23 cellular contexts compared by ENCODE assay signal in genomic region chr9:88216132-88216995, GRCh38.
A peak's percentile ranks its signal among the peaks of the same experiment; 100 is the strongest.
DNase-seq lines count a peak whose midpoint lies in the region; ATAC-seq and TF ChIP-seq lines count a peak whose summit lies in the region.
"Had no signal": no experiment of that assay in that cellular context is flagged by ENCODE, and none has a peak within 500 bp of the region (broad histone marks: within the 10 kb centered on the region; RNA-seq: fewer than 3 reads in every experiment).

No MANE protein-coding gene starts in this region.

- H3K4me3 Mint-ChIP-seq in nephron: no peak overlapping the region
- H3K4me3 Mint-ChIP-seq in CD4-positive, alpha-beta memory T cell: no peak overlapping the region
- H3K4me3 Mint-ChIP-seq: CD8-positive, alpha-beta memory T cell had no signal

- CTCF ChIA-PET in CD4-positive, alpha-beta memory T cell (lab: Charles Lee; ENCODE audit: partially characterized antibody): no interaction called here

- H3K4me1 Mint-ChIP-seq in nephron: peaks cover 40% of the 10 kb centered on the region
- H3K4me1 Mint-ChIP-seq in CD4-positive, alpha-beta memory T cell: no peaks in the 10 kb centered on the region
- H3K4me1 Mint-ChIP-seq: CD8-positive, alpha-beta memory T cell had no signal

- H3K36me3 Mint-ChIP-seq in nephron (ENCODE audit: low read depth): peaks cover 5% of the 10 kb centered on the region
- H3K36me3 Mint-ChIP-seq in CD4-positive, alpha-beta memory T cell: no peaks in the 10 kb centered on the region
- H3K36me3 Mint-ChIP-seq: CD8-positive, alpha-beta memory T cell had no signal

- H3K27ac Mint-ChIP-seq in nephron: peak overlapping the region; percentile 21 to 74 (median 24)
- H3K27ac Mint-ChIP-seq in CD4-positive, alpha-beta memory T cell: no peak overlapping the region

- H3K27ac ChIP-seq in right atrium auricular region: no peak overlapping the region
- no peak overlapping the region for H3K27ac ChIP-seq in CD4-positive, alpha-beta memory T cell (ENCODE audit: low read depth, low read length)
- H3K27ac ChIP-seq: HL-60, SJCRH30 had no signal

- peaks cover 0 to 5% of the 10 kb centered on the region in 2 donors for H3K4me1 ChIP-seq in right atrium auricular region
- H3K4me1 ChIP-seq in CD4-positive, alpha-beta memory T cell (ENCODE audit: insufficient read depth, low read length): no peaks in the 10 kb centered on the region
- H3K4me1 ChIP-seq: HAP-1 had no signal

- POLR2A ChIA-PET in CD4-positive, alpha-beta memory T cell (lab: Charles Lee; ENCODE audit: partially characterized antibody): no interaction called here

- no peaks in the 10 kb centered on the region for H3K27me3 ChIP-seq in right atrium auricular region
- H3K27me3 ChIP-seq in CD4-positive, alpha-beta memory T cell (ENCODE audit: insufficient read depth, low read length): no peaks in the 10 kb centered on the region
- H3K27me3 ChIP-seq: BLaER1 treated with 17β-estradiol and CSF1 and Interleukin-3, amounts not matched to agents 10 nM and 100 nM; SJCRH30 had no signal

- H3K36me3 ChIP-seq in right atrium auricular region: no peaks in the 10 kb centered on the region
- no peaks in the 10 kb centered on the region for H3K36me3 ChIP-seq in CD4-positive, alpha-beta memory T cell (ENCODE audit: insufficient read depth, low read length)
- H3K36me3 ChIP-seq: BLaER1 treated with 17β-estradiol and CSF1 and Interleukin-3, amounts not matched to agents 10 nM and 100 nM; HAP-1; SJCRH30 had no signal

- peak; percentile 45 for DNase-seq in Right ventricle myocardium inferior (ENCODE audit: missing footprints)
- DNase-seq in right atrium auricular region (ENCODE audit: low spot score): no peak
- DNase-seq in left ventricle myocardium superior: no peak
- no peak for DNase-seq in amygdala (lab: John Stamatoyannopoulos, UW)
- no peak for DNase-seq in CD4-positive, alpha-beta memory T cell
- DNase-seq: 8988T; Calu3; CD8-positive, alpha-beta memory T cell; KBM-7; MM.1S; NCI-H1092; NCI-H1436; NCI-H1930; NCI-H2227 treated with DMSO at 0.1 percent for 48 hours; NCI-H510A; NK-92 treated with Interleukin-12 subunit alpha and Interleukin-12 subunit beta, amount 100 ng/mL, for 24 hours; SJCRH30 had no signal

- H3K9me3 Mint-ChIP-seq in nephron: peaks cover 16% of the 10 kb centered on the region
- H3K9me3 Mint-ChIP-seq in CD4-positive, alpha-beta memory T cell: peaks cover 0 to 26% (median 6%) of the 10 kb centered on the region in 8 donors

- ATAC-seq in Right ventricle myocardium inferior: no peak
- ATAC-seq in left ventricle myocardium superior: peak; percentile 64
- ATAC-seq in HG03432 (IDR thresholded peaks at IDR 0.05; ENCODE audit: unreplicated experiment): no peak
- ATAC-seq: HepG2 had no signal

- intact Hi-C loops in Right ventricle myocardium inferior (cut with DNase I) (no loop called here), left ventricle myocardium superior (cut with micrococcal nuclease) (no loop called here)
- intact Hi-C loops in CD4-positive, alpha-beta memory T cell (cut with micrococcal nuclease): no loop called here

- no peak overlapping the region for H3K4me3 ChIP-seq in right atrium auricular region
- no peak overlapping the region for H3K4me3 ChIP-seq in CD4-positive, alpha-beta memory T cell (ENCODE audit: low read length in 2 of 2)
- H3K4me3 ChIP-seq: BLaER1 treated with 17β-estradiol and CSF1 and Interleukin-3, amounts not matched to agents 10 nM and 100 nM; HAP-1; SJCRH30 had no signal

- TF ChIP-seq CTCF in right atrium auricular region (IDR thresholded peaks at IDR 0.05): no peak
- TF ChIP-seq CTCF in nephron (IDR thresholded peaks at IDR 0.05; ENCODE audit: unreplicated experiment in 3 of 3): no peak

- H3K9me3 ChIP-seq in right atrium auricular region: peaks cover 0 to 10% of the 10 kb centered on the region in 2 donors
- no peaks in the 10 kb centered on the region for H3K9me3 ChIP-seq in CD4-positive, alpha-beta memory T cell (ENCODE audit: control insufficient read depth in 1 of 2, low read length in 2 of 2)
- H3K9me3 ChIP-seq: HAP-1 had no signal

- H3K27me3 Mint-ChIP-seq in nephron (ENCODE audit: low read depth): peaks cover 3% of the 10 kb centered on the region
- H3K27me3 Mint-ChIP-seq in CD4-positive, alpha-beta memory T cell: peaks cover 11 to 23% of the 10 kb centered on the region in 2 donors

Comparison
In these comparisons a context has a peak if more than half of its experiments do, and no peak if none do; other contexts are left out.
1. H3K27ac Mint-ChIP-seq: peak in nephron (3 of 3); none in CD4-positive, alpha-beta memory T cell (0 of 7).